Comparison of ENCODE assay signal across 21 cellular contexts in the genomic region with DNA sequence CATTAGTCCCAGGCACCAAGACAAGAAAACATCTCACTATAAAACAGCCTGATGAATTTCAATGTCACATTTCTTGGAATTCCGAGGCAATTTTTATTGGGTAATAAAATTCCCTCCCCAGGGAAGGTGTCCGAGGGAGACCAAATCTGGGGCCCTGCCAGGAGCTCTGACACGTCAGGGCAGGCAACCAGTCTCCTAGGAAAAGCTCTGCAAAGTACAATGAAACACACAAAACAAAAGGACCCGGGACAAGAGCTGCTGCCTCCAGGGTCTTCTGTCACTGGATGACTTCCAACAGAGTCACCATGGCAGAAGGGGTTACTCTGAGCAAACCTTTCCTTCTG. TPM values are rescaled to one million over a fixed set of nuclear protein-coding genes. Genes with fewer than 3 reads are reported as not detected.
"Had no signal": no experiment of that assay in that cellular context is flagged by ENCODE, and none has a peak within 500 bp of the region (broad histone marks: within the 10 kb centered on the region; RNA-seq: fewer than 3 reads in every experiment).

No MANE protein-coding gene starts in this region.

- H3K9me3 ChIP-seq: body of pancreas, colonic mucosa, gastrocnemius medialis, right atrium auricular region, thyroid gland had no signal

- ATAC-seq: activated CD8-positive, alpha-beta T cell treated with anti-CD3 and anti-CD28 coated beads for 36 hours; activated T-helper 17 cell treated with anti-CD3 and anti-CD28 coated beads, Interleukin-2, amount 50 U/mL, for 72 hours; body of pancreas; gastrocnemius medialis; left lobe of liver had no signal

- H3K4me1 ChIP-seq: body of pancreas, colonic mucosa, gastrocnemius medialis, right atrium auricular region had no signal

- H3K36me3 ChIP-seq: colonic mucosa, gastrocnemius medialis, right atrium auricular region, thyroid gland had no signal

- H3K4me3 ChIP-seq: body of pancreas, colonic mucosa, gastrocnemius medialis, right atrium auricular region, thyroid gland had no signal

- DNase-seq: activated CD4-positive, alpha-beta T cell treated with anti-CD3 and anti-CD28 coated beads for 48 hours; activated CD4-positive, CD25-positive, alpha-beta regulatory T cell; activated CD8-positive, alpha-beta T cell treated with anti-CD3 and anti-CD28 coated beads for 36 hours; activated naive CD4-positive, alpha-beta T cell; activated naive CD8-positive, alpha-beta T cell treated with anti-CD3 and anti-CD28 coated beads for 36 hours; activated T-cell treated with anti-CD3 and anti-CD28 coated beads, Interleukin-2, amount 50 U/mL, for 1 hour; body of pancreas; colonic mucosa; erythroblast; gastrocnemius medialis; stimulated activated CD4-positive, alpha-beta T cell treated with anti-CD3 and anti-CD28 coated beads, Interleukin-12 subunit alpha, Interleukin-12 subunit beta, amount 100 ng/mL, for 4 hours; stimulated activated CD4-positive, alpha-beta T cell treated with anti-CD3 and anti-CD28 coated beads, Interleukin-1b, Interleukin-23, amount 100 ng/mL, for 48 hours; stimulated activated CD8-positive, alpha-beta memory T cell treated with anti-CD3 and anti-CD28 coated beads, Interleukin-4, amount 100 ng/mL, for 48 hours; stimulated activated naive CD4-positive, alpha-beta T cell; thyroid gland had no signal

- H3K27me3 ChIP-seq: body of pancreas, colonic mucosa, gastrocnemius medialis, right atrium auricular region, thyroid gland had no signal

- H3K27ac ChIP-seq: body of pancreas, colonic mucosa, gastrocnemius medialis, right atrium auricular region, thyroid gland had no signal

RNA-seq across cellular contexts. Expression of gene SAXO1, which starts 50.8 kb away (rescaled TPM):
- total RNA-seq: activated naive CD8-positive, alpha-beta T cell treated with anti-CD3 and anti-CD28 coated beads for 36 hours; body of pancreas; colonic mucosa; left lobe of liver; lung microvascular endothelial cell; omental fat pad; right atrium auricular region had no signal
- polyA plus RNA-seq: keratinocyte had no signal
